Comparison of ENCODE assay signal across 12 cellular contexts in the genomic region with DNA sequence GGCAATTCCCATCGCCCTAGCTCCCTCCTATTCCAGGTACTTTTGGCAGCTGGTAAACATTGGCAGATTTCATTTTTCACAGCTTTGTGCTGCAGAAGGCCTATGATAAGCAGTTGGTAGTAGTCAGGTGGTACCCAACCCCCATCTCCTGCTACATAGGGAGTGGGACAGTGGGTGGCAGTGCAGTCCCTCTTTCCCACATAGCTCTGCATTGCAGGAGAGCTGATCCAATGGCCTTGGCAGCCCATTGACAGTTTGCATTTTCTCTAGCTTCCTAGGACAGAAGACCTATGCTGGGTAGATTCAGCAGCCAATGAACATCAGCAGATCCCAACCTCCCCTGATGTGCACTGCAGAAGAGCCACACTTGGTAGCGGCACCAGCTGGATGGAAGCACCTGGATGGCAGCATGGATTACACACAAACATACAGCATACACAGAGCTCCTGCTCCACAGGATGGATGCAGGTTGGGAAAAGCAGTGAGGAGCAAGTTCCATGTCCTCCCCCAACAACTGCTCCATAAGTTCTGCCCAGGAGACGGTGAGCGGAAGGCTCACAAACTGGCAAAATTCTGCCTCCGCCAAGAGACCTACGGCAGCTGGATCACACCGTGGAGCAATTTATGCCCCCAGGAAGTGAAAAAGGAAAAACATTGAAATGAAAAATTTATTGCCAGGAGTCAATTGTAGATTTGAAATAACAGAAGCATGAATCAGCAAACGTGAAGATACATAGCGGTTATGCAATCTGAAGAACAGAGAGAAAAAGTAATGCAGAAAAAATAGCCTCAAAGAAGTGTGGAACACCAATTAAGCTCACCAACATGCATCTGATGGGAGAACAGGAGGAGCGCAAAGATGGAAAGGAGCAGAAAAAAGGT.
DNase-seq lines count a peak whose midpoint lies in the region; ATAC-seq, FAIRE-seq and TF ChIP-seq lines count a peak whose summit lies in the region.
"Had no signal": no experiment of that assay in that cellular context is flagged by ENCODE, and none has a peak within 500 bp of the region (broad histone marks: within the 10 kb centered on the region; RNA-seq: fewer than 3 reads in every experiment).

No MANE protein-coding gene starts in this region.

- no TSS peak for BruUV-seq in HCT116 (replicated peaks; lab: Mats Ljungman, UMichigan)
- BruUV-seq in K562 (replicated peaks; lab: Mats Ljungman, UMichigan): no TSS peak

- H3K9me1 ChIP-seq in K562 (ENCODE audit: control insufficient read depth, insufficient read depth, low read length): peaks cover 2% of the 10 kb centered on the region

- POLR2A ChIA-PET in HCT116 (lab: Charles Lee): no interaction called here
- POLR2A ChIA-PET in K562 (lab: Yijun Ruan, JAX): interaction anchor here (0.6 to 1.4 kb wide), 2 partner anchors 9 to 225 kb away, joined by 3 to 6 read pairs; no protein-coding TSS in a partner anchor

- TF ChIP-seq POLR2A in HCT116 (IDR thresholded peaks at IDR 0.05; ENCODE audit: borderline replicate concordance, extremely low read depth, insufficient read depth, insufficient read length) (no peak), K562 (conservative IDR thresholded peaks at IDR 0.05) (no peak)

- intact Hi-C loops in HCT116 (cut with micrococcal nuclease): no loop called here
- intact Hi-C loops in K562 (cut with micrococcal nuclease): no loop called here

- no peak overlapping the region for H3K4me2 ChIP-seq in HCT116 (ENCODE audit: low read length)
- H3K4me2 ChIP-seq in K562 (ENCODE audit: insufficient read depth, low read length): no peak overlapping the region; the same call in 1 of the 2 replicates

- H3K4me3 ChIP-seq in BE2C (ENCODE audit: low read depth, low read length) (no peak overlapping the region), HCT116 (replicated peaks in 1 of 2; ENCODE audit: low read depth in 1 of 2, low read length in 2 of 2) (no peak overlapping the region), K562 (no peak overlapping the region)
- H3K4me3 ChIP-seq: spleen had no signal

- no peaks in the 10 kb centered on the region for H3K27me3 Mint-ChIP-seq in type B pancreatic cell

- no peaks in the 10 kb centered on the region for H3K27me3 ChIP-seq in BE2C
- no peaks in the 10 kb centered on the region for H3K27me3 ChIP-seq in HCT116 (ENCODE audit: insufficient read depth, low read length)
- no peaks in the 10 kb centered on the region for H3K27me3 ChIP-seq in K562 (ENCODE audit: control insufficient read depth in 2 of 2, insufficient read depth in 2 of 2, low read length in 2 of 2)
- H3K27me3 ChIP-seq: spleen had no signal

- H3K9me3 Mint-ChIP-seq in type B pancreatic cell: no peaks in the 10 kb centered on the region

- WGBS in K562 (ENCODE audit: insufficient coverage, low coverage, missing lambda C conversion rate): 87% methylated on average over 10 of the region's 10 CpGs

- no peak for TF ChIP-seq EP300 in K562 (IDR thresholded peaks at IDR 0.05; ENCODE audit: low read length)

- in situ Hi-C loops in K562 (cut with MboI): no loop called here

- no peaks in the 10 kb centered on the region for H4K20me1 ChIP-seq in HCT116 (ENCODE audit: insufficient read depth)
- no peaks in the 10 kb centered on the region for H4K20me1 ChIP-seq in K562 (replicated peaks; ENCODE audit: control insufficient read depth, insufficient read depth, low read length)

- DNase-seq in BE2C (peak; percentile 29), HCT116 (ENCODE audit: low read depth, low spot score) (no peak), K562 (ENCODE audit: extremely low read depth in 1 of 4, low spot score in 3 of 4) (peak in 2 of 4 experiments; percentile 14 to 23), medulla oblongata (ENCODE audit: extremely low spot score) (peak; percentile 21), type B pancreatic cell (ENCODE audit: extremely low spot score, unreplicated experiment) (no peak)
- DNase-seq: spleen had no signal

- H3K4me1 ChIP-seq in BE2C: peaks cover 5% of the 10 kb centered on the region
- H3K4me1 ChIP-seq in HCT116 (ENCODE audit: control insufficient read depth in 1 of 2, insufficient read depth in 2 of 2, low read length in 2 of 2): peaks cover 0 to 6% of the 10 kb centered on the region in 2 experiments; a peak in 1 of 4 replicates
- H3K4me1 ChIP-seq in K562 (replicated peaks in 1 of 2; ENCODE audit: control insufficient read depth in 2 of 2, insufficient read depth in 2 of 2, low read length in 2 of 2): no peaks in the 10 kb centered on the region; a peak in 2 of 5 replicates

- TF ChIP-seq CTCF in BE2C (IDR thresholded peaks at IDR 0.05; ENCODE audit: low read depth, low read length) (peak; percentile 31), HCT116 (IDR thresholded peaks at IDR 0.05 in 2 of 3, conservative IDR thresholded peaks at IDR 0.05 in 1 of 3; ENCODE audit: borderline replicate concordance in 1 of 3, insufficient read depth in 1 of 3, low read depth in 2 of 3, low read length in 2 of 3) (peak in 2 of 3 experiments; percentile 24 to 30; a peak in 2 of 6 replicates), K562 (IDR thresholded peaks at IDR 0.05 in 2 of 3, conservative IDR thresholded peaks at IDR 0.05 in 1 of 3; ENCODE audit: insufficient read depth in 2 of 3, low read depth in 1 of 3, low read length in 3 of 3) (peak; percentile 12 to 31 (median 25); a peak in 2 of 6 replicates), type B pancreatic cell (conservative IDR thresholded peaks at IDR 0.05) (no peak)

- H3K9ac ChIP-seq in HCT116 (ENCODE audit: low read length): no peak overlapping the region
- no peak overlapping the region for H3K9ac ChIP-seq in K562 (ENCODE audit: insufficient read depth in 1 of 2, low read depth in 2 of 2, low read length in 2 of 2)

- TF ChIP-seq RAD21 in HCT116 (IDR thresholded peaks at IDR 0.05; ENCODE audit: low read depth) (peak; percentile 22; the same call in 1 of the 2 replicates), K562 (CRISPR knock-in tag; conservative IDR thresholded peaks at IDR 0.05 in 1 of 2, IDR thresholded peaks at IDR 0.05 in 1 of 2) (peak in 1 of 2 experiments; percentile 27; a peak in 2 of 4 replicates)

- no peak overlapping the region for H3K4me3 Mint-ChIP-seq in type B pancreatic cell
- H3K4me3 Mint-ChIP-seq: brain had no signal

- no peak for FAIRE-seq in K562 (lab: Jason Lieb, UNC)
- FAIRE-seq: islet of Langerhans had no signal

- CTCF ChIA-PET in HCT116 (lab: Charles Lee) (interaction anchor here (1.0 kb wide), 1 partner anchor 8 kb away, joined by 4 read pairs; no protein-coding TSS in a partner anchor), K562 (lab: Yijun Ruan, JAX; ENCODE audit: low intra/inter-chr PET ratio) (no interaction called here)

- RAD21 ChIA-PET in HCT116 (lab: Charles Lee; ENCODE audit: low non-redundant PET in 1 of 2, low total read pairs in 2 of 2, uncharacterized antibody in 2 of 2, unreplicated experiment in 2 of 2): no interaction called here

- no peak overlapping the region for H3K27ac Mint-ChIP-seq in type B pancreatic cell

- H3K79me2 ChIP-seq in HCT116 (ENCODE audit: insufficient read depth, low read length): no peaks in the 10 kb centered on the region
- H3K79me2 ChIP-seq in K562 (ENCODE audit: control insufficient read depth, insufficient read depth, low read length): no peaks in the 10 kb centered on the region

- H2AFZ ChIP-seq in HCT116 (ENCODE audit: low read depth, low read length, poor library complexity, severe bottlenecking) (no peak overlapping the region), K562 (ENCODE audit: low read depth, low read length) (no peak overlapping the region)

- H3K27ac ChIP-seq in HCT116 (ENCODE audit: low read depth, low read length): no peak overlapping the region
- no peak overlapping the region for H3K27ac ChIP-seq in K562 (ENCODE audit: extremely low read depth, low read depth, low read length)
- H3K27ac ChIP-seq: HL-60, spleen had no signal

- H3K9me2 ChIP-seq in HCT116 (ENCODE audit: insufficient read depth): no peaks in the 10 kb centered on the region

- ATAC-seq in HCT116: peak; percentile 78
- ATAC-seq in K562: peak; percentile 78
- no peak for ATAC-seq in HG03378 (IDR thresholded peaks at IDR 0.05; ENCODE audit: unreplicated experiment)
- no peak for ATAC-seq in GM21526 (IDR thresholded peaks at IDR 0.05; ENCODE audit: low FRiP score, unreplicated experiment)
- no peak for ATAC-seq in HG02852 (IDR thresholded peaks at IDR 0.05; ENCODE audit: unreplicated experiment)

- no peaks in the 10 kb centered on the region for H3K9me3 ChIP-seq in BE2C
- no peaks in the 10 kb centered on the region for H3K9me3 ChIP-seq in HCT116 (ENCODE audit: control insufficient read depth in 1 of 2, insufficient read depth in 1 of 2, low read depth in 1 of 2, low read length in 2 of 2)
- H3K9me3 ChIP-seq in K562 (replicated peaks; ENCODE audit: control insufficient read depth, insufficient read depth, low read depth, low read length): no peaks in the 10 kb centered on the region

- H3K36me3 ChIP-seq in BE2C: peaks cover 53% of the 10 kb centered on the region
- peaks cover 6 to 10% of the 10 kb centered on the region in 2 experiments; a peak in 2 of 4 replicates for H3K36me3 ChIP-seq in HCT116 (ENCODE audit: control insufficient read depth in 1 of 2, insufficient read depth in 2 of 2, low read length in 2 of 2)
- peaks cover 68% of the 10 kb centered on the region for H3K36me3 ChIP-seq in K562 (ENCODE audit: control insufficient read depth, insufficient read depth, low read length)

- H3K36me3 Mint-ChIP-seq in type B pancreatic cell: peaks cover 60% of the 10 kb centered on the region

- no peaks in the 10 kb centered on the region for H3K4me1 Mint-ChIP-seq in type B pancreatic cell (ENCODE audit: unreplicated experiment)
- H3K4me1 Mint-ChIP-seq: brain had no signal

TF ChIP-seq in HCT116, 20 proteins besides CTCF, POLR2A, EP300 and RAD21 (continues in another document):
- TF ChIP-seq CEBPB (IDR thresholded peaks at IDR 0.05; ENCODE audit: low read depth): no peak
- TF ChIP-seq, protein P1, sequence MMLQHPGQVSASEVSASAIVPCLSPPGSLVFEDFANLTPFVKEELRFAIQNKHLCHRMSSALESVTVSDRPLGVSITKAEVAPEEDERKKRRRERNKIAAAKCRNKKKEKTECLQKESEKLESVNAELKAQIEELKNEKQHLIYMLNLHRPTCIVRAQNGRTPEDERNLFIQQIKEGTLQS (IDR thresholded peaks at IDR 0.05): no peak

TF ChIP-seq in K562, 482 proteins besides CTCF, POLR2A, EP300 and RAD21:
- TF ChIP-seq MAFG (tag; conservative IDR thresholded peaks at IDR 0.05) (0 out of 2 replicates have a peak, but pooled peaks have one; percentile 15), ZNF324 (CRISPR knock-in tag; IDR thresholded peaks at IDR 0.05) (no peak), DACH1 (IDR thresholded peaks at IDR 0.05; ENCODE audit: partially characterized antibody) (no peak), CEBPB (tag; IDR thresholded peaks at IDR 0.05) (peak; percentile 65), ZNF316 (IDR thresholded peaks at IDR 0.05) (peak; percentile 31; the same call in 1 of the 2 replicates)

Comparison
In these comparisons a context has a peak if more than half of its experiments do, and no peak if none do; other contexts are left out.
1. DNase-seq: peak in BE2C (single experiment) and medulla oblongata (single experiment); none in HCT116 (single experiment) and type B pancreatic cell (single experiment).
2. ATAC-seq: peak in HCT116 (single experiment) and K562 (single experiment); none in HG03378 (single experiment), GM21526 (single experiment) and HG02852 (single experiment).